8 cellular contexts compared by ENCODE assay signal in genomic region chr3:184334470-184335158, GRCh38. TPM values are rescaled to one million over a fixed set of nuclear protein-coding genes. Genes with fewer than 3 reads are reported as not detected.
DNase-seq lines count a peak whose midpoint lies in the region; ATAC-seq and TF ChIP-seq lines count a peak whose summit lies in the region.

No MANE protein-coding gene starts in this region.

- no peak overlapping the region for H4K5ac ChIP-seq in H9 (ENCODE audit: insufficient read length, low read depth, low read length)

- no peak overlapping the region for H4K8ac ChIP-seq in H9 (replicated peaks; ENCODE audit: insufficient read length, low read depth, low read length)

- H3K27me3 Mint-ChIP-seq in H9 (ENCODE audit: low read depth) = no peaks in the 10 kb centered on the region; the same call in none of the 2 replicates
- H3K27me3 Mint-ChIP-seq in natural killer cell (ENCODE audit: low read depth in 2 of 2) = peaks cover 0 to 7% of the 10 kb centered on the region in 2 donors

- no peaks in the 10 kb centered on the region for H3K4me1 ChIP-seq in H9 (ENCODE audit: insufficient read depth, low read length)

- peaks cover 4% of the 10 kb centered on the region for H4K20me1 ChIP-seq in H9 (ENCODE audit: control insufficient read depth, insufficient read depth, insufficient read length)

- no peak overlapping the region for H3K23ac ChIP-seq in H9 (ENCODE audit: insufficient read length, low read depth, low read length)

- no peak overlapping the region for H3K18ac ChIP-seq in H9 (ENCODE audit: insufficient read length, low read depth, low read length)

- H2BK5ac ChIP-seq in H9 (ENCODE audit: insufficient read length, low read length) = no peak overlapping the region

- ATAC-seq in natural killer cell = peak in 2 of 3 donors; percentile 39 to 40
- ATAC-seq in HG02588 (IDR thresholded peaks at IDR 0.05; ENCODE audit: unreplicated experiment) = no peak

- H3K27me3 ChIP-seq in H9 (ENCODE audit: insufficient read depth, low read length) = no peaks in the 10 kb centered on the region

- no peak overlapping the region for H2AK5ac ChIP-seq in H9 (ENCODE audit: insufficient read length, low read length)

- WGBS in H9 (ENCODE audit: extremely low coverage, insufficient read length, low lambda C conversion rate) = no CpG with 5 or more reads among the region's 15 CpGs

- no peaks in the 10 kb centered on the region for H3K79me2 ChIP-seq in H9 (ENCODE audit: insufficient read depth, low read length)

- DNase-seq in H9 = no peak
- peak; percentile 39 for DNase-seq in T1000 (lab: John Stamatoyannopoulos, UW)
- DNase-seq in coronary artery (ENCODE audit: low spot score) = no peak
- DNase-seq in natural killer cell = no peak
- no peak for DNase-seq in NCI-H345 (lab: John Stamatoyannopoulos, UW)
- DNase-seq in mesenteric fat pad (ENCODE audit: low spot score) = no peak
- DNase-seq in posterior vena cava (ENCODE audit: low spot score) = no peak

- no peak overlapping the region for H2BK20ac ChIP-seq in H9 (ENCODE audit: low read depth, low read length, poor library complexity, severe bottlenecking)

- no peak overlapping the region for H3K14ac ChIP-seq in H9 (ENCODE audit: insufficient read depth, low read length)

- H2BK120ac ChIP-seq in H9 (ENCODE audit: low read depth, low read length, poor library complexity, severe bottlenecking) = no peak overlapping the region

- H3K27ac Mint-ChIP-seq in H9 (peak overlapping the region in 2 of 3 experiments; percentile 89 to 93; a peak in 4 of 7 replicates), natural killer cell (peak overlapping the region; percentile 78 to 80)

- H3K23me2 ChIP-seq in H9 (ENCODE audit: insufficient read length, low read depth, low read length, poor library complexity, severe bottlenecking) = peaks cover 10% of the 10 kb centered on the region

- no peaks in the 10 kb centered on the region for H3K9me3 Mint-ChIP-seq in H9
- H3K9me3 Mint-ChIP-seq in natural killer cell = no peaks in the 10 kb centered on the region

- H4K91ac ChIP-seq in H9 (ENCODE audit: insufficient read length, low read depth, low read length) = no peak overlapping the region

- H3K4me3 ChIP-seq in coronary artery = no peak overlapping the region

- peak overlapping the region in 1 of 2 experiments; percentile 48; a peak in 2 of 5 replicates for H3K4me3 Mint-ChIP-seq in H9
- H3K4me3 Mint-ChIP-seq in natural killer cell = peak overlapping the region; percentile 90

- H3K4ac ChIP-seq in H9 (ENCODE audit: low read depth, low read length) = no peak overlapping the region

- H3K9ac ChIP-seq in H9 (ENCODE audit: extremely low read depth, insufficient read length, low read length) = no peak overlapping the region

- no peak overlapping the region for H2BK15ac ChIP-seq in H9 (ENCODE audit: low read depth, low read length)

- TF ChIP-seq CTCF in H9 (conservative IDR thresholded peaks at IDR 0.05) = no peak
- no peak for TF ChIP-seq CTCF in coronary artery (IDR thresholded peaks at IDR 0.05)
- no peak for TF ChIP-seq CTCF in natural killer cell (IDR thresholded peaks at IDR 0.05)

- no peak overlapping the region for H3T11ph ChIP-seq in H9 (ENCODE audit: low read length)

- no peaks in the 10 kb centered on the region for H3K9me3 ChIP-seq in H9 (ENCODE audit: control insufficient read depth, low read depth, low read length)

- intact Hi-C loops in natural killer cell (cut with micrococcal nuclease) (loop anchor here (1.0 to 2.0 kb wide), 2 partner anchors 14 to 29 kb away; no protein-coding TSS in a partner anchor), posterior vena cava (cut with DNase I) (no loop called here)

- H3K4me1 Mint-ChIP-seq in H9 (peaks cover 34 to 37% of the 10 kb centered on the region in 2 experiments), natural killer cell (peaks cover 17 to 37% of the 10 kb centered on the region in 2 donors)

- no peaks in the 10 kb centered on the region for H3K79me1 ChIP-seq in H9 (ENCODE audit: insufficient read depth, low read depth, low read length, poor library complexity, severe bottlenecking)

- H3K27ac ChIP-seq in H9 (ENCODE audit: insufficient read length, low read depth, low read length) (no peak overlapping the region), coronary artery (peak overlapping the region; percentile 44 to 96)

- H2BK12ac ChIP-seq in H9 (ENCODE audit: insufficient read length, low read depth, low read length) = no peak overlapping the region

- no peak overlapping the region for H3K56ac ChIP-seq in H9 (ENCODE audit: insufficient read length, low read depth, low read length)

- H3K36me3 Mint-ChIP-seq in H9 (ENCODE audit: insufficient read depth in 1 of 3, low read depth in 3 of 3) (peaks cover 40 to 61% (median 46%) of the 10 kb centered on the region in 3 experiments), natural killer cell (peaks cover 11% of the 10 kb centered on the region)

- no peak overlapping the region for H2AFZ ChIP-seq in H9 (ENCODE audit: low read length)

- no peak overlapping the region for H3K4me2 ChIP-seq in H9 (ENCODE audit: insufficient read depth, insufficient read length, low read length)

RNA-seq across cellular contexts. Expression of gene FAM131A, which starts 2.8 kb away (rescaled TPM):
- total RNA-seq in H9 (2021) (14.4 and 15.5 TPM in 2 replicates), natural killer cell (1 to 10 TPM; 6.9 to 8.8 (median 8.5) TPM), mesenteric fat pad (24.4 TPM), posterior vena cava (10 to 100 TPM; 30.4 to 37.4 TPM)

RNA-seq across cellular contexts. Expression of gene EIF4G1, which starts 20.2 kb away (rescaled TPM):
- total RNA-seq in H9 (2021) (532 and 544 TPM in 2 replicates), natural killer cell (100 to 1,000 TPM; 220 to 235 (median 227) TPM), mesenteric fat pad (361 TPM), posterior vena cava (100 to 1,000 TPM; 273 to 325 TPM)

RNA-seq across cellular contexts. Expression of gene CLCN2, which starts 26.8 kb away (rescaled TPM):
- total RNA-seq in H9 (2021) = 17.2 and 19.5 TPM in 2 replicates
- total RNA-seq in natural killer cell = 1 to 10 TPM; 7.8 to 8.2 (median 8.1) TPM
- 3.8 TPM for total RNA-seq in mesenteric fat pad
- total RNA-seq in posterior vena cava = 1 to 10 TPM; 3.7 to 4.0 TPM

RNA-seq across cellular contexts. Expression of gene POLR2H, which starts 26.9 kb away (rescaled TPM):
- total RNA-seq in H9 (2021) = 115 and 122 TPM in 2 replicates
- total RNA-seq in natural killer cell = 10 to 100 TPM; 33.0 to 49.8 (median 41.1) TPM
- total RNA-seq in mesenteric fat pad = 51.7 TPM
- 10 to 100 TPM; 39.1 to 42.7 TPM for total RNA-seq in posterior vena cava

RNA-seq across cellular contexts. Expression of gene PSMD2, which starts 35.6 kb away (rescaled TPM):
- total RNA-seq in H9 (2021) = 337 and 344 TPM in 2 replicates
- total RNA-seq in natural killer cell = 100 to 1,000 TPM; 218 to 237 (median 231) TPM
- total RNA-seq in mesenteric fat pad = 211 TPM
- 100 to 1,000 TPM; 128 to 163 TPM for total RNA-seq in posterior vena cava
